ENCODE assay signal across 32 cellular contexts in the genomic region with DNA sequence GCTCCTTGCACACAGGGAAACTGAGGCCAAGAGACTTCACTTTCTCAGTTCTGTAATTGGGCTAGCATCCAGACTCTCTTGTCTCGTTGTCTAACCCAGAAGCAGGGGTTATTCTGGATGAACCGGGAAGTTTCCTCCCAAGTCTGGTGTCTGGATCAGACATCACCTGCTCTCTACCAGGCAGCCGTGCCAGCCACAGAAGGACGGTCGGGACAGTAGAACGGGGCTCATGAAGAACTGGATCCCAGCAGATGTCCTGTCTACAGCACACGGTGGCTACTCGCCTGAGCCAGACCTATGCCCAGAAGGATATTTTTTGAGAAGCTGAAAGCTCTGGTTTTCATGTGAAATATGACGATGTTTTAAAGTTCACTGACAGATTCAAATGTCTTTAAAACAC. TPM values are rescaled to one million over a fixed set of nuclear protein-coding genes. Genes with fewer than 3 reads are reported as not detected.
"Had no signal": no experiment of that assay in that cellular context is flagged by ENCODE, and none has a peak within 500 bp of the region (broad histone marks: within the 10 kb centered on the region; RNA-seq: fewer than 3 reads in every experiment).

No MANE protein-coding gene starts in this region.

- H3K9me3 Mint-ChIP-seq: activated CD8-positive, alpha-beta T cell treated with anti-CD3 and anti-CD28 coated beads for 36 hours; activated naive CD4-positive, alpha-beta T cell treated with anti-CD3 and anti-CD28 coated beads for 36 hours; activated naive CD4-positive, alpha-beta T cell treated with anti-CD3 and anti-CD28 coated beads, Interleukin-2, amount 50 U/mL, for 24 hours; activated naive CD8-positive, alpha-beta T cell treated with anti-CD3 and anti-CD28 coated beads for 36 hours; activated naive CD8-positive, alpha-beta T cell treated with anti-CD3 and anti-CD28 coated beads, Interleukin-2, amount 50 U/mL, for 24 hours; activated T-cell treated with anti-CD3 and anti-CD28 coated beads, Interleukin-2, amount 50 U/mL, for 4 hours; activated T-helper 1 cell treated with anti-CD3 and anti-CD28 coated beads, Interleukin-12 subunit alpha, Interleukin-12 subunit beta, Interleukin-2, Interleukin-4 antibody, amounts not matched to agents 30 ng/mL and 10 ng/mL and 1 ng/mL, durations not matched to agents 14 hours and 24 hours and 36 hours; activated T-helper 2 cell treated with anti-CD3 and anti-CD28 coated beads, Interferon-gamma antibody, Interleukin-2, Interleukin-4, amounts not matched to agents 10 μg/mL and 5 μg/mL and 100 μg/mL, durations not matched to agents 14 hours and 24 hours and 36 hours; endodermal cell had no signal

- H3K4me3 Mint-ChIP-seq: activated CD8-positive, alpha-beta T cell treated with anti-CD3 and anti-CD28 coated beads for 36 hours; activated naive CD4-positive, alpha-beta T cell treated with anti-CD3 and anti-CD28 coated beads for 36 hours; activated naive CD4-positive, alpha-beta T cell treated with anti-CD3 and anti-CD28 coated beads, Interleukin-2, amount 50 U/mL, for 24 hours; activated naive CD8-positive, alpha-beta T cell treated with anti-CD3 and anti-CD28 coated beads for 36 hours; activated naive CD8-positive, alpha-beta T cell treated with anti-CD3 and anti-CD28 coated beads, Interleukin-2, amount 50 U/mL, for 24 hours; activated T-cell treated with anti-CD3 and anti-CD28 coated beads, Interleukin-2, amount 50 U/mL, for 4 hours; activated T-helper 1 cell treated with anti-CD3 and anti-CD28 coated beads, Interleukin-12 subunit alpha, Interleukin-12 subunit beta, Interleukin-2, Interleukin-4 antibody, amounts not matched to agents 30 ng/mL and 10 ng/mL and 1 ng/mL, durations not matched to agents 14 hours and 24 hours and 36 hours; endodermal cell; WTC11 had no signal

- H3K27me3 Mint-ChIP-seq: activated naive CD4-positive, alpha-beta T cell treated with anti-CD3 and anti-CD28 coated beads, Interleukin-2, amount 50 U/mL, for 24 hours had no signal

- H3K27ac ChIP-seq: adrenal gland, body of pancreas, cardiac muscle cell, colonic mucosa, esophagus muscularis mucosa, gastrocnemius medialis, heart left ventricle, VCaP had no signal

- H3K4me1 ChIP-seq: adrenal gland, body of pancreas, colonic mucosa, esophagus muscularis mucosa, gastrocnemius medialis, heart left ventricle had no signal

- H3K27me3 ChIP-seq: body of pancreas, colonic mucosa, gastrocnemius medialis had no signal

- H3K9me3 ChIP-seq: adrenal gland, body of pancreas, colonic mucosa, esophagus muscularis mucosa, gastrocnemius medialis, heart left ventricle had no signal

- H3K4me1 Mint-ChIP-seq: activated naive CD4-positive, alpha-beta T cell treated with anti-CD3 and anti-CD28 coated beads, Interleukin-2, amount 50 U/mL, for 24 hours; activated naive CD8-positive, alpha-beta T cell treated with anti-CD3 and anti-CD28 coated beads for 36 hours; activated naive CD8-positive, alpha-beta T cell treated with anti-CD3 and anti-CD28 coated beads, Interleukin-2, amount 50 U/mL, for 24 hours had no signal

- ATAC-seq: activated CD8-positive, alpha-beta T cell treated with anti-CD3 and anti-CD28 coated beads for 36 hours; activated naive CD8-positive, alpha-beta T cell treated with anti-CD3 and anti-CD28 coated beads, Interleukin-2, amount 50 U/mL, for 24 hours; activated T-cell treated with anti-CD3 and anti-CD28 coated beads, Interleukin-2, amount 50 U/mL, for 4 hours; body of pancreas; gastrocnemius medialis; heart left ventricle; WTC11 had no signal

- H3K27ac Mint-ChIP-seq: activated CD8-positive, alpha-beta T cell treated with anti-CD3 and anti-CD28 coated beads for 36 hours; activated naive CD4-positive, alpha-beta T cell treated with anti-CD3 and anti-CD28 coated beads for 36 hours; activated naive CD4-positive, alpha-beta T cell treated with anti-CD3 and anti-CD28 coated beads, Interleukin-2, amount 50 U/mL, for 24 hours; activated naive CD8-positive, alpha-beta T cell treated with anti-CD3 and anti-CD28 coated beads for 36 hours; activated naive CD8-positive, alpha-beta T cell treated with anti-CD3 and anti-CD28 coated beads, Interleukin-2, amount 50 U/mL, for 24 hours; activated T-helper 1 cell treated with anti-CD3 and anti-CD28 coated beads, Interleukin-12 subunit alpha, Interleukin-12 subunit beta, Interleukin-2, Interleukin-4 antibody, amounts not matched to agents 30 ng/mL and 10 ng/mL and 1 ng/mL, durations not matched to agents 14 hours and 24 hours and 36 hours; activated T-helper 2 cell treated with anti-CD3 and anti-CD28 coated beads, Interferon-gamma antibody, Interleukin-2, Interleukin-4, amounts not matched to agents 10 μg/mL and 5 μg/mL and 100 μg/mL, durations not matched to agents 14 hours and 24 hours and 36 hours; endodermal cell; WTC11 had no signal

- H3K36me3 Mint-ChIP-seq: activated naive CD4-positive, alpha-beta T cell treated with anti-CD3 and anti-CD28 coated beads, Interleukin-2, amount 50 U/mL, for 24 hours; activated naive CD8-positive, alpha-beta T cell treated with anti-CD3 and anti-CD28 coated beads for 36 hours had no signal

- DNase-seq: activated CD4-positive, alpha-beta T cell treated with anti-CD3 and anti-CD28 coated beads for 1 hour; activated CD4-positive, alpha-beta T cell treated with anti-CD3 and anti-CD28 coated beads for 4 hours; activated CD4-positive, alpha-beta T cell treated with anti-CD3 and anti-CD28 coated beads, Interleukin-2, amount 50 U/mL, for 1 hour; activated CD4-positive, alpha-beta T cell treated with anti-CD3 and anti-CD28 coated beads, Interleukin-2, amount 50 U/mL, for 48 hours; activated CD8-positive, alpha-beta memory T cell treated with anti-CD3 and anti-CD28 coated beads for 24 hours; activated CD8-positive, alpha-beta T cell treated with anti-CD3 and anti-CD28 coated beads for 36 hours; activated effector memory CD4-positive, alpha-beta T cell treated with anti-CD3 and anti-CD28 coated beads, Interleukin-2, amount 50 U/mL, for 16 hours; activated naive CD4-positive, alpha-beta T cell treated with anti-CD3 and anti-CD28 coated beads for 36 hours; activated naive CD8-positive, alpha-beta T cell treated with anti-CD3 and anti-CD28 coated beads for 36 hours; activated naive CD8-positive, alpha-beta T cell treated with anti-CD3 and anti-CD28 coated beads, Interleukin-2, amount 50 U/mL, for 24 hours; activated T-cell treated with anti-CD3 and anti-CD28 coated beads, Interleukin-2, amount 50 U/mL, for 4 hours; adrenal gland; amygdala; body of pancreas; central memory CD4-positive, alpha-beta T cell; cerebellar nuclear complex; colonic mucosa; effector CD8-positive, alpha-beta T cell; gastrocnemius medialis; glutamatergic neuron; heart left ventricle; T-helper 2 cell had no signal

- H3K4me3 ChIP-seq: adrenal gland, body of pancreas, cardiac muscle cell, colonic mucosa, esophagus muscularis mucosa, gastrocnemius medialis, heart left ventricle had no signal

- H3K36me3 ChIP-seq: adrenal gland, cardiac muscle cell, colonic mucosa, esophagus muscularis mucosa, gastrocnemius medialis, heart left ventricle had no signal

RNA-seq across cellular contexts. Expression of a gene that starts 19.1 kb away (rescaled TPM):
- total RNA-seq: activated CD8-positive, alpha-beta T cell treated with anti-CD3 and anti-CD28 coated beads for 36 hours; activated naive CD4-positive, alpha-beta T cell treated with anti-CD3 and anti-CD28 coated beads for 36 hours; activated naive CD8-positive, alpha-beta T cell treated with anti-CD3 and anti-CD28 coated beads for 36 hours; activated T-cell treated with anti-CD3 and anti-CD28 coated beads, Interleukin-2, amount 50 U/mL, for 4 hours; activated T-helper 1 cell treated with anti-CD3 and anti-CD28 coated beads, Interleukin-12 subunit alpha, Interleukin-12 subunit beta, Interleukin-2, Interleukin-4 antibody, amounts not matched to agents 30 ng/mL and 10 ng/mL and 1 ng/mL, durations not matched to agents 14 hours and 24 hours and 36 hours; activated T-helper 2 cell treated with anti-CD3 and anti-CD28 coated beads, Interferon-gamma antibody, Interleukin-2, Interleukin-4, amounts not matched to agents 10 μg/mL and 5 μg/mL and 100 μg/mL, durations not matched to agents 14 hours and 24 hours and 36 hours; fibroblast of villous mesenchyme; T-helper 1 cell treated with Interleukin-12 subunit alpha and Interleukin-12 subunit beta and Interleukin-4 antibody, amounts not matched to agents 30 ng/mL and 1 ng/mL, for 36 hours had no signal
- polyA plus RNA-seq: cardiac muscle cell had no signal
